In the genomic region with DNA sequence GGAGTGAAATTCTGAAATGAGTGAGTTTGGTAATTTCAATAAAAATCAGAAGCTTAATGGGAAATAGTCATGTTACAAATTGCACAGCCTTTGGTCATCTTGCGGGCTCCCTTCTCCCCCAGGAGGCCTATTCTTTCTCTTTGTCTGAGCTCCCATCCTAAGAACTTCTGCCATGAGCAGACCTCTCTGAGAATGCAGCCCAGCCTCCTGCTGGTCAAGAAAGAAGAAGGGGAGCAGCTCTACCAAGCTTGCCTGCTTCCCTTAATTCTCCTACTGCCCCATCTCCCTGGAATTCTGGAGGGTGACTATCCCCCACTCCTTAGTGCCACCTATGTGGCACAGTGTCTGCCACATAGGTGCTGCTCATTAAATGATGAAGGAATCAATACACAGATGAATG, we compare ENCODE assay signal across 32 cellular contexts.
"Had no signal": no experiment of that assay in that cellular context is flagged by ENCODE, and none has a peak within 500 bp of the region (broad histone marks: within the 10 kb centered on the region; RNA-seq: fewer than 3 reads in every experiment).

No MANE protein-coding gene starts in this region.

- DNase-seq: activated CD4-positive, alpha-beta memory T cell treated with anti-CD3 and anti-CD28 coated beads, Interleukin-2, amount 10 ng/mL, durations not matched to agents 7 days and 5 days; activated CD4-positive, alpha-beta T cell treated with anti-CD3 and anti-CD28 coated beads for 1 hour; activated CD4-positive, alpha-beta T cell treated with anti-CD3 and anti-CD28 coated beads for 48 hours; activated CD4-positive, CD25-positive, alpha-beta regulatory T cell; activated CD8-positive, alpha-beta memory T cell treated with anti-CD3 and anti-CD28 coated beads for 24 hours; activated CD8-positive, alpha-beta memory T cell treated with anti-CD3 and anti-CD28 coated beads, Interleukin-2, amount 10 ng/mL, durations not matched to agents 7 days and 5 days; activated CD8-positive, alpha-beta memory T cell treated with anti-CD3 and anti-CD28 coated beads, Interleukin-2, amount 50 U/mL, for 48 hours; activated effector memory CD4-positive, alpha-beta T cell treated with anti-CD3 and anti-CD28 coated beads, Interleukin-2, amount 50 U/mL, for 16 hours; activated naive CD4-positive, alpha-beta T cell treated with Interleukin-2 at 50 U/mL for 16 hours; activated T-cell treated with anti-CD3 and anti-CD28 coated beads, Interleukin-2, amount 50 U/mL, for 72 hours; adrenal gland; body of pancreas; caudate nucleus; NCI-H1092 treated with DMSO at 0.1 percent for 48 hours; NCI-H1417 treated with DMSO at 0.1 percent for 48 hours; NCI-H1930; NCI-H2081 treated with DMSO at 0.1 percent for 48 hours; NCI-H345; NCI-H524 treated with DMSO at 0.1 percent for 48 hours; PC-3; Peyer's patch; RPMI8226; SIG-M5; SW 1271; T-helper 1 cell; T-helper 2 cell; T-helper 9 cell had no signal

- H3K27ac ChIP-seq: adrenal gland, body of pancreas, breast epithelium, Peyer's patch, VCaP had no signal

- H3K27me3 ChIP-seq: adrenal gland, body of pancreas, breast epithelium, Peyer's patch had no signal

- H3K4me1 Mint-ChIP-seq: activated CD4-positive, alpha-beta memory T cell treated with anti-CD3 and anti-CD28 coated beads, Interleukin-2, amount 10 ng/mL, durations not matched to agents 7 days and 5 days; activated CD8-positive, alpha-beta memory T cell treated with anti-CD3 and anti-CD28 coated beads, Interleukin-2, amount 10 ng/mL, durations not matched to agents 7 days and 5 days; activated T-helper 17 cell treated with anti-CD3 and anti-CD28 coated beads, Interleukin-2, amount 50 U/mL, for 72 hours had no signal

- H3K36me3 Mint-ChIP-seq: activated CD8-positive, alpha-beta memory T cell treated with anti-CD3 and anti-CD28 coated beads, Interleukin-2, amount 10 ng/mL, durations not matched to agents 7 days and 5 days; activated naive CD4-positive, alpha-beta T cell treated with anti-CD3 and anti-CD28 coated beads, Interleukin-2, amount 50 U/mL, for 72 hours had no signal

- H3K4me3 Mint-ChIP-seq: activated CD4-positive, alpha-beta memory T cell treated with anti-CD3 and anti-CD28 coated beads, Interleukin-2, amount 10 ng/mL, durations not matched to agents 7 days and 5 days; activated CD8-positive, alpha-beta memory T cell treated with anti-CD3 and anti-CD28 coated beads, Interleukin-2, amount 10 ng/mL, durations not matched to agents 7 days and 5 days; activated T-cell treated with anti-CD3 and anti-CD28 coated beads, Interleukin-2, amount 50 U/mL, for 72 hours; activated T-helper 17 cell treated with anti-CD3 and anti-CD28 coated beads, Interleukin-2, amount 50 U/mL, for 72 hours had no signal

- H3K9me3 Mint-ChIP-seq: activated CD4-positive, alpha-beta memory T cell treated with anti-CD3 and anti-CD28 coated beads, Interleukin-2, amount 10 ng/mL, durations not matched to agents 7 days and 5 days; activated naive CD4-positive, alpha-beta T cell treated with anti-CD3 and anti-CD28 coated beads, Interleukin-2, amount 50 U/mL, for 72 hours; activated T-helper 17 cell treated with anti-CD3 and anti-CD28 coated beads, Interleukin-2, amount 50 U/mL, for 72 hours had no signal

- H3K27me3 Mint-ChIP-seq: activated CD4-positive, alpha-beta memory T cell treated with anti-CD3 and anti-CD28 coated beads, Interleukin-2, amount 10 ng/mL, durations not matched to agents 7 days and 5 days; activated CD8-positive, alpha-beta memory T cell treated with anti-CD3 and anti-CD28 coated beads, Interleukin-2, amount 10 ng/mL, durations not matched to agents 7 days and 5 days had no signal

- ATAC-seq: activated CD8-positive, alpha-beta memory T cell treated with anti-CD3 and anti-CD28 coated beads, Interleukin-2, amount 10 ng/mL, durations not matched to agents 7 days and 5 days; activated naive CD4-positive, alpha-beta T cell treated with anti-CD3 and anti-CD28 coated beads, Interleukin-2, amount 50 U/mL, for 72 hours; activated T-cell treated with anti-CD3 and anti-CD28 coated beads, Interleukin-2, amount 50 U/mL, for 72 hours; activated T-helper 17 cell treated with anti-CD3 and anti-CD28 coated beads, Interleukin-2, amount 50 U/mL, for 72 hours; body of pancreas; K562; PC-3 had no signal

- H3K4me3 ChIP-seq: adrenal gland, body of pancreas, breast epithelium, K562, Peyer's patch had no signal

- H3K4me1 ChIP-seq: adrenal gland, body of pancreas, breast epithelium, Peyer's patch had no signal

- H3K27ac Mint-ChIP-seq: activated CD4-positive, alpha-beta memory T cell treated with anti-CD3 and anti-CD28 coated beads, Interleukin-2, amount 10 ng/mL, durations not matched to agents 7 days and 5 days; activated CD8-positive, alpha-beta memory T cell treated with anti-CD3 and anti-CD28 coated beads, Interleukin-2, amount 10 ng/mL, durations not matched to agents 7 days and 5 days; activated naive CD4-positive, alpha-beta T cell treated with anti-CD3 and anti-CD28 coated beads, Interleukin-2, amount 50 U/mL, for 72 hours; activated T-cell treated with anti-CD3 and anti-CD28 coated beads, Interleukin-2, amount 50 U/mL, for 72 hours; activated T-helper 17 cell treated with anti-CD3 and anti-CD28 coated beads, Interleukin-2, amount 50 U/mL, for 72 hours had no signal

- H3K36me3 ChIP-seq: adrenal gland, breast epithelium, Peyer's patch had no signal

- H3K9me3 ChIP-seq: adrenal gland, body of pancreas, breast epithelium, Peyer's patch had no signal
